ENCODE assay signal across 22 cellular contexts in the genomic region with DNA sequence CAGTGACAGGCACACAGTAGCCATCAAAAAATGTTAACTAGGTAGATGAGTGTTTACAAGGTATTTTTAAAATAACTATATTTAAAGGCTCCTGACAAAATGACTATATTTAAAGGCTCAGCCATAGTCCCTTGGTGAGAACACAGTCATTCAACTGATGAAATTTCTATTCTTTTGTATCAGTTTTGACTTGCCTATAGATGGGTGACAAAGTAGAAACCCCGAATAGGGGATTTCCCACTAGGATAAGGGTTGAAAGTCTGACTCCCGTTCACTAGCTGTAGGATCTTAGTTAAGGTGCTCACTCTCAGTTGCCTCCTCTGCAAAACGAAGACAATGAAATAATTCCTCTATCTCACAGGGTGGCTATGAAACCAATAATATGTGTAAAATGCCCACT.
"Had no signal": no experiment of that assay in that cellular context is flagged by ENCODE, and none has a peak within 500 bp of the region (broad histone marks: within the 10 kb centered on the region; RNA-seq: fewer than 3 reads in every experiment).

No MANE protein-coding gene starts in this region.

- H3K9ac ChIP-seq: parathyroid adenoma had no signal

- H3K36me3 ChIP-seq: colonic mucosa, neutrophil, prostate gland, right atrium auricular region, sigmoid colon, suprapubic skin, transverse colon, upper lobe of right lung, uterus had no signal

- ATAC-seq: esophagus mucosa; mucosa of descending colon; natural killer cell treated with Interleukin-12 subunit alpha and Interleukin-12 subunit beta and Interleukin-15 and Interleukin-18, amount 100 ng/mL, for 72 hours; stimulated activated memory B cell treated with anti-CD40 and anti-IgM and Interleukin-4, amounts not matched to agents 10 μg/mL and 1 μg/mL and 100 μg/mL, for 72 hours; upper lobe of right lung had no signal

- H3K4me3 ChIP-seq: colonic mucosa, lung, mucosa of descending colon, prostate gland, right atrium auricular region, sigmoid colon, suprapubic skin, transverse colon, upper lobe of right lung, uterus had no signal

- H3K4me1 ChIP-seq: colonic mucosa, prostate gland, transverse colon had no signal

- DNase-seq: colonic mucosa; effector CD8-positive, alpha-beta T cell; foreskin melanocyte; glutamatergic neuron; mucosa of descending colon; naive B cell; sigmoid colon; stimulated activated CD4-positive, alpha-beta T cell treated with anti-CD3 and anti-CD28 coated beads, Interleukin-2, amount 100 ng/mL, for 24 hours; stimulated activated CD4-positive, alpha-beta T cell treated with anti-CD3 and anti-CD28 coated beads, Interleukin-4, amount 100 ng/mL, for 24 hours; transverse colon; upper lobe of right lung; uterus had no signal

- H3K27ac ChIP-seq: colonic mucosa, epithelial cell of prostate, neutrophil, prostate gland, sigmoid colon, suprapubic skin, transverse colon, upper lobe of right lung, uterus had no signal

- H3K9me3 ChIP-seq: colonic mucosa, mucosa of descending colon, neutrophil, prostate gland, right atrium auricular region, sigmoid colon, suprapubic skin, transverse colon, upper lobe of right lung, uterus had no signal

- H3K27me3 ChIP-seq: colonic mucosa, right atrium auricular region, sigmoid colon, suprapubic skin, transverse colon, upper lobe of right lung, uterus had no signal
